Comparison of ENCODE assay signal across 1 cellular context in genomic region chr2:41990688-41991087, GRCh38.
TF ChIP-seq lines count a peak whose summit lies in the region.

No MANE protein-coding gene starts in this region.

TF ChIP-seq in H1, 55 proteins besides CTCF, POLR2A, EP300 and RAD21:
- TF ChIP-seq SIN3A (conservative IDR thresholded peaks at IDR 0.05 in 1 of 2, IDR thresholded peaks at IDR 0.05 in 1 of 2; ENCODE audit: low read depth in 1 of 2, low read length in 2 of 2) (no peak), SIRT6 (IDR thresholded peaks at IDR 0.05; ENCODE audit: low read length) (no peak), POLR2AphosphoS5 (IDR thresholded peaks at IDR 0.05; ENCODE audit: low read depth, low read length) (no peak), USF2 (IDR thresholded peaks at IDR 0.05; ENCODE audit: low read length) (no peak), TAF1 (IDR thresholded peaks at IDR 0.05; ENCODE audit: low read depth, low read length) (no peak), TBP (IDR thresholded peaks at IDR 0.05; ENCODE audit: low read depth, low read length) (no peak), MAX (IDR thresholded peaks at IDR 0.05) (no peak), CREB1 (IDR thresholded peaks at IDR 0.05) (no peak), RNF2 (IDR thresholded peaks at IDR 0.05; ENCODE audit: borderline replicate concordance, low read depth, low read length, missing control alignments, poor library complexity, severe bottlenecking) (no peak)
